Comparison of ENCODE assay signal across 16 cellular contexts in the genomic region with DNA sequence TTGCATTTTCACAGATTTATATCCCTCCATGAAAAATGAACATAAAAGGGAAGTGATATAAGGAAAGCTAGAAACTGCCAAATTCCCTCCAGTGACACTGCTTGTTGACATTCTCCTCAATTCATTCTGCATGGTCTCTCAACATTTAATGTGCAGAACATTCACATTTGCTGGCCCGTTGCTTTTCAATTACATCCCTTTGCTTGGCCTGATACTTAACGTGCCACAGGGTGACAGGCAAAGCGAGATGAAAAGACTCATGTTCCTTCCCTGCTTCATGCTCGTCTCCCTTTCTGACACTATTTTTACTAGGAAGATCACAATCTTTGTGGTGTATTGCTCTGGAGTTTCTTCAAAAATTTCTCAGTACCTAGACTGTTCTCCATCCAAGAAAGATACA.
DNase-seq lines count a peak whose midpoint lies in the region; FAIRE-seq and TF ChIP-seq lines count a peak whose summit lies in the region.
"Had no signal": no experiment of that assay in that cellular context is flagged by ENCODE, and none has a peak within 500 bp of the region (broad histone marks: within the 10 kb centered on the region; RNA-seq: fewer than 3 reads in every experiment).

No MANE protein-coding gene starts in this region.

- H3K4me2 ChIP-seq in mammary epithelial cell (ENCODE audit: insufficient read depth, low read depth, low read length) (no peak overlapping the region), keratinocyte (ENCODE audit: control insufficient read depth, extremely low read depth, insufficient read depth, low read depth, low read length) (no peak overlapping the region)
- H3K4me2 ChIP-seq: A549 had no signal

- no peaks in the 10 kb centered on the region for H3K36me3 Mint-ChIP-seq in MCF 10A (ENCODE audit: insufficient read depth, unreplicated experiment)
- H3K36me3 Mint-ChIP-seq: CD4-positive, alpha-beta memory T cell had no signal

- intact Hi-C loops in mammary epithelial cell (cut with micrococcal nuclease) (no loop called here), MCF 10A (cut with micrococcal nuclease) (no loop called here)

- H4K20me1 ChIP-seq in mammary epithelial cell (ENCODE audit: insufficient read depth, low read length) (no peaks in the 10 kb centered on the region), keratinocyte (ENCODE audit: control insufficient read depth, extremely low read depth, insufficient read depth, low read length) (no peaks in the 10 kb centered on the region)

- H3K36me3 ChIP-seq in mammary epithelial cell (ENCODE audit: insufficient read depth, low read length) = no peaks in the 10 kb centered on the region
- H3K36me3 ChIP-seq in keratinocyte (ENCODE audit: control insufficient read depth in 2 of 2, extremely low read depth in 1 of 2, insufficient read depth in 2 of 2, low read length in 2 of 2) = no peaks in the 10 kb centered on the region
- H3K36me3 ChIP-seq: BE2C had no signal

- H2AFZ ChIP-seq in mammary epithelial cell (ENCODE audit: low read depth, low read length) (peak overlapping the region; percentile 53), keratinocyte (ENCODE audit: control insufficient read depth, low read length) (peak overlapping the region; percentile 60)

- no peak overlapping the region for H3K4me3 ChIP-seq in mammary epithelial cell (replicated peaks in 1 of 3; ENCODE audit: insufficient read depth in 1 of 3, low read depth in 2 of 3, low read length in 3 of 3)
- no peak overlapping the region for H3K4me3 ChIP-seq in keratinocyte (ENCODE audit: control insufficient read depth in 2 of 3, extremely low read depth in 1 of 3, insufficient read depth in 2 of 3, low read depth in 1 of 3, low read length in 3 of 3)
- H3K4me3 ChIP-seq: A549 had no signal

- no peak overlapping the region for H3K27ac Mint-ChIP-seq in MCF 10A (ENCODE audit: low read depth, unreplicated experiment)
- H3K27ac Mint-ChIP-seq: CD4-positive, alpha-beta memory T cell; HFFc6 had no signal

- FAIRE-seq in keratinocyte (lab: Jason Lieb, UNC) = no peak
- FAIRE-seq: A549, GM19239 had no signal

- H3K4me1 ChIP-seq in mammary epithelial cell (ENCODE audit: insufficient read depth, low read length) (no peaks in the 10 kb centered on the region), keratinocyte (ENCODE audit: control insufficient read depth, extremely low read depth, insufficient read depth, low read length) (no peaks in the 10 kb centered on the region)
- H3K4me1 ChIP-seq: A549, BE2C, Caco-2 had no signal

- no peak for TF ChIP-seq CTCF in mammary epithelial cell (conservative IDR thresholded peaks at IDR 0.05 in 1 of 2, IDR thresholded peaks at IDR 0.05 in 1 of 2; ENCODE audit: extremely low read depth in 1 of 2, insufficient read depth in 1 of 2, low read depth in 1 of 2, low read length in 2 of 2)
- no peak for TF ChIP-seq CTCF in MCF 10A (IDR thresholded peaks at IDR 0.05; ENCODE audit: unreplicated experiment)
- TF ChIP-seq CTCF in keratinocyte (optimal IDR thresholded peaks at IDR 0.05 in 1 of 3, IDR thresholded peaks at IDR 0.05 in 1 of 3, conservative IDR thresholded peaks at IDR 0.05 in 1 of 3; ENCODE audit: extremely low read depth in 1 of 3, insufficient read depth in 2 of 3, low read length in 3 of 3) = no peak

- POLR2A ChIA-PET in MCF 10A (lab: Yijun Ruan, JAX) = no interaction called here

- CTCF ChIA-PET in mammary epithelial cell (lab: Charles Lee; ENCODE audit: low non-redundant PET) = no interaction called here
- CTCF ChIA-PET in MCF 10A (lab: Yijun Ruan, JAX) = no interaction called here

- in situ Hi-C loops in mammary epithelial cell (cut with MboI; ENCODE audit: low sequenced_read_pairs in 2 of 2) = no loop called here

- H3K9ac ChIP-seq in mammary epithelial cell (ENCODE audit: insufficient read depth, low read length) = no peak overlapping the region
- no peak overlapping the region for H3K9ac ChIP-seq in keratinocyte (ENCODE audit: control insufficient read depth, extremely low read depth, insufficient read depth, low read length)

- 20% methylated on average over 4 of the region's 4 CpGs for WGBS in mammary epithelial cell (ENCODE audit: low coverage, missing lambda C conversion rate)

- DNase-seq in mammary epithelial cell (no peak), MCF 10A (ENCODE audit: unreplicated experiment) (no peak), NCI-H345 treated with DMSO at 0.1 percent for 48 hours (lab: John Stamatoyannopoulos, UW; ENCODE audit: unreplicated experiment) (peak; percentile 53), keratinocyte (ENCODE audit: low read depth, low spot score) (no peak), COR-L47 (lab: John Stamatoyannopoulos, UW) (no peak), SW480 (ENCODE audit: low spot score) (no peak), dermis blood vessel endothelial cell (no peak)
- DNase-seq: BE2C; Caco-2; CD4-positive, alpha-beta memory T cell; GF-D8; HCEC 1CT; HFFc6 had no signal

- BruUV-seq in mammary epithelial cell (replicated peaks; lab: Mats Ljungman, UMichigan) (no TSS peak), MCF 10A (replicated peaks; lab: Mats Ljungman, UMichigan) (no TSS peak)

- no peaks in the 10 kb centered on the region for H3K9me1 ChIP-seq in keratinocyte (ENCODE audit: control insufficient read depth, extremely low read depth, insufficient read depth, low read length)

- H3K79me2 ChIP-seq in mammary epithelial cell (ENCODE audit: insufficient read depth, low read length) = no peaks in the 10 kb centered on the region
- no peaks in the 10 kb centered on the region for H3K79me2 ChIP-seq in keratinocyte (ENCODE audit: control insufficient read depth, insufficient read depth, low read length)

- H3K9me3 Mint-ChIP-seq in MCF 10A (ENCODE audit: unreplicated experiment) = no peaks in the 10 kb centered on the region
- H3K9me3 Mint-ChIP-seq: HFFc6 had no signal

- H3K27me3 ChIP-seq in mammary epithelial cell (ENCODE audit: insufficient read depth, low read length) = no peaks in the 10 kb centered on the region
- H3K27me3 ChIP-seq in keratinocyte (ENCODE audit: control insufficient read depth, extremely low read depth, insufficient read depth, low read length) = no peaks in the 10 kb centered on the region
- H3K27me3 ChIP-seq: BE2C had no signal

- no peaks in the 10 kb centered on the region for H3K27me3 Mint-ChIP-seq in MCF 10A (ENCODE audit: insufficient read depth, unreplicated experiment)
- H3K27me3 Mint-ChIP-seq: CD4-positive, alpha-beta memory T cell had no signal

- H3K4me1 Mint-ChIP-seq in MCF 10A (ENCODE audit: insufficient read depth, unreplicated experiment) = no peaks in the 10 kb centered on the region
- H3K4me1 Mint-ChIP-seq: CD4-positive, alpha-beta memory T cell had no signal

- H3K27ac ChIP-seq in mammary epithelial cell (ENCODE audit: insufficient read depth, low read depth, low read length) (no peak overlapping the region), keratinocyte (ENCODE audit: control insufficient read depth, insufficient read depth, low read length) (no peak overlapping the region)
- H3K27ac ChIP-seq: A549, C4-2B had no signal

- no peaks in the 10 kb centered on the region for H3K9me3 ChIP-seq in mammary epithelial cell (replicated peaks; ENCODE audit: insufficient read depth, low read length)
- H3K9me3 ChIP-seq in keratinocyte (ENCODE audit: control insufficient read depth, low read depth, low read length) = no peaks in the 10 kb centered on the region
- H3K9me3 ChIP-seq: A549, BE2C, Caco-2 had no signal

- dilution Hi-C loops in mammary epithelial cell (cut with HindIII; ENCODE audit: low sequenced_read_pairs) = no loop called here
- dilution Hi-C loops in keratinocyte (cut with MboI; ENCODE audit: extremely low pct_ligation_motif_present, low sequenced_read_pairs) = no loop called here

- H3K4me3 Mint-ChIP-seq in MCF 10A (ENCODE audit: unreplicated experiment) = no peak overlapping the region
- H3K4me3 Mint-ChIP-seq: CD4-positive, alpha-beta memory T cell; HFFc6 had no signal
